In the genomic region with DNA sequence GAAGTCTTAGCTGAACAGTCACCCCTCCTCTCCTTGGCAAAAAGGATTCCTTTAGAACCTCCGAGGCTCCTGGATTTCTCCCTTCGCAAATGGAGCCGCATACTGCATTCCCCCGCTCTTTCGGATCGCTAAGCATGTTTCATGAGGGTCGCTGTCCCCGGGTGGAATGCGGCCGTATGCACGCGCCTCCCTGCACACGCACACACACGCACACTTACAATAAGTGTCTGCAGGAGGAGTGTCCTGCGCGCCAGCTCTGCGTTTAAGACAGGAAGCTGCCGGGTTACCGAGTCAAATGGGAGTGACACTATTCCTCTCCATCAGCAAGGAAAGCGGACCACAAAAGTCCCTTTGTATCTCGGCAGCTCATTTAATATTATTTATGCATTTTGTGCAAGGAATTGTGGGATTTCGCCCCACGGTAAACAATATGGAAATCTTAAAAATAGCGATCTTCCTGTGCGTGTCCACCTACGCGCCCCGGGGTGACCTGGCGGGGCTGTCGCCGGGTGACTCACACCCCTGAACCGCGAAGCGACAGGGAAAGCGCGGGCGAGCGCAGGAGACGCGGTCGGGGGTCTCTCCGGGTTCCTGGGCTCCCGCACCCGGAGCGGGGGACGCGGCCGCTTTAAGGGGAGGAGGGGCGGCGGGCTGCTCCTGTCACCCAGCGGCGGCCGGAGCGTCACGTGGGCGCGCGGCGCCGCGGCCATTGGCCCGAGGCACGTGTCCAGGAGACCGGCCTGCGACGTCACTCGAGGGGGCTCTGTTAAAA, we compare ENCODE assay signal across 1 cellular context.
TF ChIP-seq lines count a peak whose summit lies in the region.

No MANE protein-coding gene starts in this region.

TF ChIP-seq in HEK293, 187 proteins besides CTCF, POLR2A, EP300 and RAD21 (continued from another document):
- TF ChIP-seq, protein P1, sequence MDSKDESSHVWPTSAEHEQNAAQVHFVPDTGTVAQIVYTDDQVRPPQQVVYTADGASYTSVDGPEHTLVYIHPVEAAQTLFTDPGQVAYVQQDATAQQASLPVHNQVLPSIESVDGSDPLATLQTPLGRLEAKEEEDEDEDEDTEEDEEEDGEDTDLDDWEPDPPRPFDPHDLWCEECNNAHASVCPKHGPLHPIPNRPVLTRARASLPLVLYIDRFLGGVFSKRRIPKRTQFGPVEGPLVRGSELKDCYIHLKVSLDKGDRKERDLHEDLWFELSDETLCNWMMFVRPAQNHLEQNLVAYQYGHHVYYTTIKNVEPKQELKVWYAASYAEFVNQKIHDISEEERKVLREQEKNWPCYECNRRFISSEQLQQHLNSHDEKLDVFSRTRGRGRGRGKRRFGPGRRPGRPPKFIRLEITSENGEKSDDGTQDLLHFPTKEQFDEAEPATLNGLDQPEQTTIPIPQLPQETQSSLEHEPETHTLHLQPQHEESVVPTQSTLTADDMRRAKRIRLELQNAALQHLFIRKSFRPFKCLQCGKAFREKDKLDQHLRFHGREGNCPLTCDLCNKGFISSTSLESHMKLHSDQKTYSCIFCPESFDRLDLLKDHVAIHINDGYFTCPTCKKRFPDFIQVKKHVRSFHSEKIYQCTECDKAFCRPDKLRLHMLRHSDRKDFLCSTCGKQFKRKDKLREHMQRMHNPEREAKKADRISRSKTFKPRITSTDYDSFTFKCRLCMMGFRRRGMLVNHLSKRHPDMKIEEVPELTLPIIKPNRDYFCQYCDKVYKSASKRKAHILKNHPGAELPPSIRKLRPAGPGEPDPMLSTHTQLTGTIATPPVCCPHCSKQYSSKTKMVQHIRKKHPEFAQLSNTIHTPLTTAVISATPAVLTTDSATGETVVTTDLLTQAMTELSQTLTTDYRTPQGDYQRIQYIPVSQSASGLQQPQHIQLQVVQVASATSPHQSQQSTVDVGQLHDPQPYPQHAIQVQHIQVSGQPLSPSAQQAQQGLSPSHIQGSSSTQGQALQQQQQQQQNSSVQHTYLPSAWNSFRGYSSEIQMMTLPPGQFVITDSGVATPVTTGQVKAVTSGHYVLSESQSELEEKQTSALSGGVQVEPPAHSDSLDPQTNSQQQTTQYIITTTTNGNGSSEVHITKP (tag by site-specific recombination; IDR thresholded peaks at IDR 0.05), result peak; percentile 20; the same call in 1 of the 2 replicates
- TF ChIP-seq ZFP41 (tag by site-specific recombination; IDR thresholded peaks at IDR 0.05; ENCODE audit: borderline replicate concordance) (no peak), ZBTB17 (tag by site-specific recombination; IDR thresholded peaks at IDR 0.05) (peak; percentile 69; the same call in 1 of the 2 replicates), ZNF629 (tag by site-specific recombination; IDR thresholded peaks at IDR 0.05) (peak; percentile 54), ZNF596 (tag by site-specific recombination; IDR thresholded peaks at IDR 0.05) (0 out of 2 replicates have a peak, but pooled peaks have one; percentile 7), BCL11B (tag by site-specific recombination; IDR thresholded peaks at IDR 0.05; ENCODE audit: low read depth) (0 out of 2 replicates have a peak, but pooled peaks have one; percentile 46), ZNF311 (tag by site-specific recombination; IDR thresholded peaks at IDR 0.05; ENCODE audit: borderline replicate concordance) (no peak), YY1 (tag by site-specific recombination; IDR thresholded peaks at IDR 0.05) (0 out of 2 replicates have a peak, but pooled peaks have one; percentile 33), ZNF266 (tag by site-specific recombination; IDR thresholded peaks at IDR 0.05; ENCODE audit: low read depth) (no peak), ZNF211 (tag by site-specific recombination; IDR thresholded peaks at IDR 0.05; ENCODE audit: low read depth) (no peak), ZFHX2 (tag by site-specific recombination; conservative IDR thresholded peaks at IDR 0.05) (peak; percentile 80), ZNF121 (tag by site-specific recombination; IDR thresholded peaks at IDR 0.05) (no peak), ZNF501 (tag by site-specific recombination; IDR thresholded peaks at IDR 0.05) (peak; percentile 64; the same call in 1 of the 2 replicates), ZNF341 (tag by site-specific recombination; IDR thresholded peaks at IDR 0.05; ENCODE audit: low read depth) (peak; percentile 51), TCF7L2 (IDR thresholded peaks at IDR 0.05; ENCODE audit: borderline replicate concordance, low read depth, low read length) (no peak), ZNF423 (tag by site-specific recombination; IDR thresholded peaks at IDR 0.05) (peak; percentile 39; the same call in 1 of the 2 replicates), ZNF24 (tag by site-specific recombination; IDR thresholded peaks at IDR 0.05) (no peak), IKZF3 (tag by site-specific recombination; IDR thresholded peaks at IDR 0.05) (peak; percentile 61; the same call in 1 of the 2 replicates), ZBTB8A (tag by site-specific recombination; IDR thresholded peaks at IDR 0.05) (peak; percentile 68), ZNF132 (tag by site-specific recombination; IDR thresholded peaks at IDR 0.05; ENCODE audit: borderline replicate concordance) (no peak), SP7 (tag by site-specific recombination; IDR thresholded peaks at IDR 0.05) (no peak; the same call in 1 of the 2 replicates), ZNF776 (tag by site-specific recombination; IDR thresholded peaks at IDR 0.05; ENCODE audit: borderline replicate concordance) (no peak), ZBTB20 (tag by site-specific recombination; IDR thresholded peaks at IDR 0.05) (peak; percentile 70)
- TF ChIP-seq, protein P2, sequence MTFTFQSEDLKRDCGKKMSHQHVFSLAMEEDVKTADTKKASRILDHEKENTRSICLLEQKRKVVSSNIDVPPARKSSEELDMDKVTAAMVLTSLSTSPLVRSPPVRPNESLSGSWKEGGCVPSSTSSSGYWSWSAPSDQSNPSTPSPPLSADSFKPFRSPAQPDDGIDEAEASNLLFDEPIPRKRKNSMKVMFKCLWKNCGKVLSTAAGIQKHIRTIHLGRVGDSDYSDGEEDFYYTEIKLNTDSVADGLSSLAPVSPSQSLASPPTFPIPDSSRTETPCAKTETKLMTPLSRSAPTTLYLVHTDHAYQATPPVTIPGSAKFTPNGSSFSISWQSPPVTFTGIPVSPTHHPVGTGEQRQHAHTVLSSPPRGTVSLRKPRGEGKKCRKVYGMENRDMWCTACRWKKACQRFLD (tag by site-specific recombination; IDR thresholded peaks at IDR 0.05), result no peak
- TF ChIP-seq, protein P3, sequence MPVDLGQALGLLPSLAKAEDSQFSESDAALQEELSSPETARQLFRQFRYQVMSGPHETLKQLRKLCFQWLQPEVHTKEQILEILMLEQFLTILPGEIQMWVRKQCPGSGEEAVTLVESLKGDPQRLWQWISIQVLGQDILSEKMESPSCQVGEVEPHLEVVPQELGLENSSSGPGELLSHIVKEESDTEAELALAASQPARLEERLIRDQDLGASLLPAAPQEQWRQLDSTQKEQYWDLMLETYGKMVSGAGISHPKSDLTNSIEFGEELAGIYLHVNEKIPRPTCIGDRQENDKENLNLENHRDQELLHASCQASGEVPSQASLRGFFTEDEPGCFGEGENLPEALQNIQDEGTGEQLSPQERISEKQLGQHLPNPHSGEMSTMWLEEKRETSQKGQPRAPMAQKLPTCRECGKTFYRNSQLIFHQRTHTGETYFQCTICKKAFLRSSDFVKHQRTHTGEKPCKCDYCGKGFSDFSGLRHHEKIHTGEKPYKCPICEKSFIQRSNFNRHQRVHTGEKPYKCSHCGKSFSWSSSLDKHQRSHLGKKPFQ (tag by site-specific recombination; IDR thresholded peaks at IDR 0.05), result 0 out of 2 replicates have a peak, but pooled peaks have one; percentile 15
- TF ChIP-seq, protein P4, sequence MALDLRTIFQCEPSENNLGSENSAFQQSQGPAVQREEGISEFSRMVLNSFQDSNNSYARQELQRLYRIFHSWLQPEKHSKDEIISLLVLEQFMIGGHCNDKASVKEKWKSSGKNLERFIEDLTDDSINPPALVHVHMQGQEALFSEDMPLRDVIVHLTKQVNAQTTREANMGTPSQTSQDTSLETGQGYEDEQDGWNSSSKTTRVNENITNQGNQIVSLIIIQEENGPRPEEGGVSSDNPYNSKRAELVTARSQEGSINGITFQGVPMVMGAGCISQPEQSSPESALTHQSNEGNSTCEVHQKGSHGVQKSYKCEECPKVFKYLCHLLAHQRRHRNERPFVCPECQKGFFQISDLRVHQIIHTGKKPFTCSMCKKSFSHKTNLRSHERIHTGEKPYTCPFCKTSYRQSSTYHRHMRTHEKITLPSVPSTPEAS (tag by site-specific recombination; IDR thresholded peaks at IDR 0.05), result peak; percentile 39; the same call in 1 of the 2 replicates
- TF ChIP-seq, protein P5, sequence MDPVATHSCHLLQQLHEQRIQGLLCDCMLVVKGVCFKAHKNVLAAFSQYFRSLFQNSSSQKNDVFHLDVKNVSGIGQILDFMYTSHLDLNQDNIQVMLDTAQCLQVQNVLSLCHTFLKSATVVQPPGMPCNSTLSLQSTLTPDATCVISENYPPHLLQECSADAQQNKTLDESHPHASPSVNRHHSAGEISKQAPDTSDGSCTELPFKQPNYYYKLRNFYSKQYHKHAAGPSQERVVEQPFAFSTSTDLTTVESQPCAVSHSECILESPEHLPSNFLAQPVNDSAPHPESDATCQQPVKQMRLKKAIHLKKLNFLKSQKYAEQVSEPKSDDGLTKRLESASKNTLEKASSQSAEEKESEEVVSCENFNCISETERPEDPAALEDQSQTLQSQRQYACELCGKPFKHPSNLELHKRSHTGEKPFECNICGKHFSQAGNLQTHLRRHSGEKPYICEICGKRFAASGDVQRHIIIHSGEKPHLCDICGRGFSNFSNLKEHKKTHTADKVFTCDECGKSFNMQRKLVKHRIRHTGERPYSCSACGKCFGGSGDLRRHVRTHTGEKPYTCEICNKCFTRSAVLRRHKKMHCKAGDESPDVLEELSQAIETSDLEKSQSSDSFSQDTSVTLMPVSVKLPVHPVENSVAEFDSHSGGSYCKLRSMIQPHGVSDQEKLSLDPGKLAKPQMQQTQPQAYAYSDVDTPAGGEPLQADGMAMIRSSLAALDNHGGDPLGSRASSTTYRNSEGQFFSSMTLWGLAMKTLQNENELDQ (tag by site-specific recombination; IDR thresholded peaks at IDR 0.05; ENCODE audit: low read depth), result no peak
